In the genomic region with DNA sequence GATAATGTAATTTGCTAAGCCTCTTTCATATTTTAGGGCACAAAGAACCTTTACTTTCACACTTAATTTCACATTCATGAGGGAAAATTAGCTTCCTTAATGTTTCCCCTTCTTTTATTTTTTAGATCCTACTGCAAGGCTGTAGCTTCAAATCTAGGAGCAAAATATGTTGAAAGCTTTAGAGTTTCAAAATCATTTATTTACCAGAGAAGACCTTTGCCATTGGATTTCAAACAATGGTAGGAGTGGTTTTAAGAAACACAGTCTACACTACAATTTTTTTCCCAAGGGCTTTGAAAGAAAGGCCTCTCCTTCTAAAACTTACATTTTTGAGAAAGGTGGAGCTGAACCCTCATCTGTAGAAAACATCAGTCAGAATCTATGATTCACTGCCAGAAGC, we compare ENCODE assay signal across 27 cellular contexts. TPM values are rescaled to one million over a fixed set of nuclear protein-coding genes. Genes with fewer than 3 reads are reported as not detected.
"Had no signal": no experiment of that assay in that cellular context is flagged by ENCODE, and none has a peak within 500 bp of the region (broad histone marks: within the 10 kb centered on the region; RNA-seq: fewer than 3 reads in every experiment).

No MANE protein-coding gene starts in this region.

- H3K27me3 Mint-ChIP-seq: naive B cell; natural killer cell treated with Interleukin-12 subunit alpha and Interleukin-12 subunit beta and Interleukin-15 and Interleukin-18, amount 100 ng/mL, for 72 hours had no signal

- H3K27ac Mint-ChIP-seq: mesothelial cell of epicardium; naive B cell; natural killer cell treated with Interleukin-12 subunit alpha and Interleukin-12 subunit beta and Interleukin-15 and Interleukin-18, amount 100 ng/mL, for 72 hours; stimulated activated effector memory CD8-positive, alpha-beta T cell treated with anti-CD3 and anti-CD28 coated beads, Interleukin-12 subunit alpha, Interleukin-12 subunit beta, amount 100 ng/mL, for 72 hours had no signal

- H3K27me3 ChIP-seq: dorsolateral prefrontal cortex, gastrocnemius medialis, sigmoid colon, testis, tibial artery, upper lobe of left lung had no signal

- H3K9me3 ChIP-seq: gastrocnemius medialis, mucosa of descending colon, ovary, sigmoid colon, testis, tibial artery, upper lobe of left lung had no signal

- ATAC-seq: gastrocnemius medialis; mucosa of descending colon; natural killer cell treated with Interleukin-12 subunit alpha and Interleukin-12 subunit beta and Interleukin-15 and Interleukin-18, amount 100 ng/mL, for 72 hours; stimulated activated effector memory CD8-positive, alpha-beta T cell treated with anti-CD3 and anti-CD28 coated beads, Interleukin-12 subunit alpha, Interleukin-12 subunit beta, amount 100 ng/mL, for 72 hours had no signal

- H3K4me1 Mint-ChIP-seq: mesothelial cell of epicardium; naive B cell; stimulated activated effector memory CD8-positive, alpha-beta T cell treated with anti-CD3 and anti-CD28 coated beads, Interleukin-12 subunit alpha, Interleukin-12 subunit beta, amount 100 ng/mL, for 72 hours had no signal

- DNase-seq: dorsolateral prefrontal cortex; effector CD4-positive, alpha-beta T cell; foreskin fibroblast; gastrocnemius medialis; head of caudate nucleus; mesenchymal stem cell; mucosa of descending colon; naive B cell; nucleus accumbens; ovary; retina; sigmoid colon; stimulated activated CD4-positive, alpha-beta T cell treated with anti-CD3 and anti-CD28 coated beads, Interleukin-2, amount 100 ng/mL, for 24 hours; stimulated activated CD4-positive, alpha-beta T cell treated with anti-CD3 and anti-CD28 coated beads, Interleukin-4, amount 100 ng/mL, for 24 hours; stimulated activated naive CD4-positive, alpha-beta T cell treated with Interleukin-2 at 50 U/mL for 16 hours; substantia nigra; testis; tibial artery; upper lobe of left lung had no signal

- H3K4me3 Mint-ChIP-seq: mesothelial cell of epicardium; naive B cell; natural killer cell treated with Interleukin-12 subunit alpha and Interleukin-12 subunit beta and Interleukin-15 and Interleukin-18, amount 100 ng/mL, for 72 hours; neural crest cell; stimulated activated effector memory CD8-positive, alpha-beta T cell treated with anti-CD3 and anti-CD28 coated beads, Interleukin-12 subunit alpha, Interleukin-12 subunit beta, amount 100 ng/mL, for 72 hours had no signal

- H3K27ac ChIP-seq: dorsolateral prefrontal cortex, ovary, sigmoid colon, testis, tibial artery, upper lobe of left lung had no signal

- H3K4me3 ChIP-seq: dorsolateral prefrontal cortex, gastrocnemius medialis, mucosa of descending colon, ovary, sigmoid colon, testis, tibial artery, upper lobe of left lung had no signal

- H3K36me3 ChIP-seq: gastrocnemius medialis, ovary, sigmoid colon, tibial artery, upper lobe of left lung had no signal

- H3K4me1 ChIP-seq: gastrocnemius medialis, sigmoid colon, testis, tibial artery, upper lobe of left lung had no signal

- FAIRE-seq: colon, keratinocyte, urothelium cell line had no signal

- H3K36me3 Mint-ChIP-seq: mesothelial cell of epicardium; naive B cell; natural killer cell treated with Interleukin-12 subunit alpha and Interleukin-12 subunit beta and Interleukin-15 and Interleukin-18, amount 100 ng/mL, for 72 hours; stimulated activated effector memory CD8-positive, alpha-beta T cell treated with anti-CD3 and anti-CD28 coated beads, Interleukin-12 subunit alpha, Interleukin-12 subunit beta, amount 100 ng/mL, for 72 hours had no signal

- H3K9me3 Mint-ChIP-seq: naive B cell had no signal

RNA-seq across cellular contexts. Expression of gene MEOX2, which starts 43.3 kb away (rescaled TPM):
- total RNA-seq: mesothelial cell of epicardium; natural killer cell treated with Interleukin-12 subunit alpha and Interleukin-12 subunit beta and Interleukin-15 and Interleukin-18, amount 100 ng/mL, for 72 hours; pulmonary artery endothelial cell had no signal
- polyA plus RNA-seq: keratinocyte had no signal
